ENCODE assay signal across 29 cellular contexts in genomic region chr16:58057784-58058183, GRCh38.
"Had no signal": no experiment of that assay in that cellular context is flagged by ENCODE, and none has a peak within 500 bp of the region (broad histone marks: within the 10 kb centered on the region; RNA-seq: fewer than 3 reads in every experiment).

No MANE protein-coding gene starts in this region.

- H3K4me3 Mint-ChIP-seq: stimulated activated effector memory CD8-positive, alpha-beta T cell treated with anti-CD3 and anti-CD28 coated beads, Interleukin-12 subunit alpha, Interleukin-12 subunit beta, amount 100 ng/mL, for 72 hours; stimulated activated memory B cell treated with anti-CD40 and anti-IgM and Interleukin-4, amounts not matched to agents 10 μg/mL and 1 μg/mL and 100 μg/mL, for 72 hours; stimulated activated naive B cell treated with anti-CD40 and anti-IgM and Interleukin-4, amounts not matched to agents 10 μg/mL and 1 μg/mL and 100 μg/mL, for 72 hours; stimulated activated naive CD8-positive, alpha-beta T cell treated with anti-CD3 and anti-CD28 coated beads, Interleukin-15, amount 100 ng/mL, for 72 hours; stimulated activated naive CD8-positive, alpha-beta T cell treated with anti-CD3 and anti-CD28 coated beads, Interleukin-15, Interleukin-2, amounts not matched to agents 100 ng/mL and 50 ng/mL, for 24 hours; type B pancreatic cell had no signal

- H3K9me3 Mint-ChIP-seq: stimulated activated effector memory CD8-positive, alpha-beta T cell treated with anti-CD3 and anti-CD28 coated beads, Interleukin-12 subunit alpha, Interleukin-12 subunit beta, amount 100 ng/mL, for 72 hours; stimulated activated memory B cell treated with anti-CD40 and anti-IgM and Interleukin-4, amounts not matched to agents 10 μg/mL and 1 μg/mL and 100 μg/mL, for 72 hours; stimulated activated naive B cell treated with anti-CD40 and anti-IgM and Interleukin-4, amounts not matched to agents 10 μg/mL and 1 μg/mL and 100 μg/mL, for 72 hours; stimulated activated naive CD8-positive, alpha-beta T cell treated with anti-CD3 and anti-CD28 coated beads, Interleukin-15, amount 100 ng/mL, for 72 hours; stimulated activated naive CD8-positive, alpha-beta T cell treated with anti-CD3 and anti-CD28 coated beads, Interleukin-15, Interleukin-2, amounts not matched to agents 100 ng/mL and 50 ng/mL, for 24 hours; type B pancreatic cell had no signal

- H3K27ac ChIP-seq: stomach, suprapubic skin, testis, thoracic aorta, tibial artery, tibial nerve, transverse colon, upper lobe of left lung, upper lobe of right lung, uterus, vagina had no signal

- ATAC-seq: stimulated activated effector memory CD8-positive, alpha-beta T cell treated with anti-CD3 and anti-CD28 coated beads, Interleukin-12 subunit alpha, Interleukin-12 subunit beta, amount 100 ng/mL, for 72 hours; stimulated activated memory B cell treated with anti-CD40 and anti-IgM and Interleukin-4, amounts not matched to agents 10 μg/mL and 1 μg/mL and 100 μg/mL, for 72 hours; stimulated activated naive B cell treated with anti-CD40 and anti-IgM and Interleukin-4, amounts not matched to agents 10 μg/mL and 1 μg/mL and 100 μg/mL, for 72 hours; stimulated activated naive CD8-positive, alpha-beta T cell treated with anti-CD3 and anti-CD28 coated beads, Interleukin-15, amount 100 ng/mL, for 72 hours; stimulated activated naive CD8-positive, alpha-beta T cell treated with anti-CD3 and anti-CD28 coated beads, Interleukin-15, Interleukin-2, amounts not matched to agents 100 U/mL and 50 U/mL, for 24 hours; upper lobe of right lung had no signal

- H3K27ac Mint-ChIP-seq: stimulated activated effector memory CD8-positive, alpha-beta T cell treated with anti-CD3 and anti-CD28 coated beads, Interleukin-12 subunit alpha, Interleukin-12 subunit beta, amount 100 ng/mL, for 72 hours; stimulated activated memory B cell treated with anti-CD40 and anti-IgM and Interleukin-4, amounts not matched to agents 10 μg/mL and 1 μg/mL and 100 μg/mL, for 72 hours; stimulated activated naive B cell treated with anti-CD40 and anti-IgM and Interleukin-4, amounts not matched to agents 10 μg/mL and 1 μg/mL and 100 μg/mL, for 72 hours; stimulated activated naive CD8-positive, alpha-beta T cell treated with anti-CD3 and anti-CD28 coated beads, Interleukin-15, amount 100 ng/mL, for 72 hours; stimulated activated naive CD8-positive, alpha-beta T cell treated with anti-CD3 and anti-CD28 coated beads, Interleukin-15, Interleukin-2, amounts not matched to agents 100 ng/mL and 50 ng/mL, for 24 hours; type B pancreatic cell had no signal

- H3K27me3 ChIP-seq: suprapubic skin, testis, thyroid gland, tibial nerve, transverse colon, upper lobe of left lung, upper lobe of right lung, uterus, vagina had no signal

- H3K36me3 Mint-ChIP-seq: stimulated activated memory B cell treated with anti-CD40 and anti-IgM and Interleukin-4, amounts not matched to agents 10 μg/mL and 1 μg/mL and 100 μg/mL, for 72 hours; stimulated activated naive B cell treated with anti-CD40 and anti-IgM and Interleukin-4, amounts not matched to agents 10 μg/mL and 1 μg/mL and 100 μg/mL, for 72 hours; type B pancreatic cell had no signal

- H3K9me3 ChIP-seq: stomach, suprapubic skin, testis, thoracic aorta, thyroid gland, tibial artery, tibial nerve, transverse colon, upper lobe of left lung, upper lobe of right lung, uterus, vagina had no signal

- H3K36me3 ChIP-seq: stomach, suprapubic skin, thoracic aorta, thyroid gland, tibial artery, tibial nerve, transverse colon, upper lobe of left lung, upper lobe of right lung, uterus, vagina had no signal

- FAIRE-seq: urothelium cell line had no signal

- H3K4me3 ChIP-seq: stomach, suprapubic skin, testis, thoracic aorta, thyroid gland, tibial artery, tibial nerve, transverse colon, upper lobe of left lung, upper lobe of right lung, uterus, vagina had no signal

- H3K4me1 ChIP-seq: suprapubic skin, tibial artery, tibial nerve, transverse colon, upper lobe of right lung, uterus, vagina had no signal

- DNase-seq: stimulated activated CD4-positive, alpha-beta T cell treated with anti-CD3 and anti-CD28 coated beads, Interleukin-2, amount 100 ng/mL, for 48 hours; stimulated activated CD4-positive, alpha-beta T cell treated with anti-CD3 and anti-CD28 coated beads, Interleukin-4, amount 100 ng/mL, for 1 hour; stimulated activated CD4-positive, alpha-beta T cell treated with anti-CD3 and anti-CD28 coated beads, Interleukin-4, amount 100 ng/mL, for 24 hours; stimulated activated CD4-positive, alpha-beta T cell treated with anti-CD3 and anti-CD28 coated beads, Interleukin-4, amount 100 ng/mL, for 4 hours; stimulated activated CD8-positive, alpha-beta memory T cell treated with anti-CD3 and anti-CD28 coated beads, Interleukin-4, amount 100 ng/mL, for 48 hours; stimulated activated naive B cell treated with anti-CD40 and anti-IgM and Interleukin-4, amounts not matched to agents 10 μg/mL and 1 μg/mL and 100 μg/mL, for 72 hours; stimulated activated naive CD4-positive, alpha-beta T cell; stimulated activated naive CD4-positive, alpha-beta T cell treated with Interleukin-2 at 50 U/mL for 16 hours; stimulated activated naive CD8-positive, alpha-beta T cell treated with anti-CD3 and anti-CD28 coated beads, Interleukin-15, amount 100 ng/mL, for 72 hours; stimulated activated naive CD8-positive, alpha-beta T cell treated with anti-CD3 and anti-CD28 coated beads, Interleukin-15, Interleukin-2, amounts not matched to agents 100 U/mL and 50 U/mL, for 24 hours; stomach; substantia nigra; testis; thyroid gland; tibial artery; transverse colon; trophoblast cell; upper lobe of left lung; upper lobe of right lung; uterus had no signal

- H3K4me1 Mint-ChIP-seq: stimulated activated effector memory CD8-positive, alpha-beta T cell treated with anti-CD3 and anti-CD28 coated beads, Interleukin-12 subunit alpha, Interleukin-12 subunit beta, amount 100 ng/mL, for 72 hours; stimulated activated memory B cell treated with anti-CD40 and anti-IgM and Interleukin-4, amounts not matched to agents 10 μg/mL and 1 μg/mL and 100 μg/mL, for 72 hours; stimulated activated naive B cell treated with anti-CD40 and anti-IgM and Interleukin-4, amounts not matched to agents 10 μg/mL and 1 μg/mL and 100 μg/mL, for 72 hours; stimulated activated naive CD8-positive, alpha-beta T cell treated with anti-CD3 and anti-CD28 coated beads, Interleukin-15, amount 100 ng/mL, for 72 hours had no signal

- H3K27me3 Mint-ChIP-seq: stimulated activated naive CD8-positive, alpha-beta T cell treated with anti-CD3 and anti-CD28 coated beads, Interleukin-15, amount 100 ng/mL, for 72 hours; stimulated activated naive CD8-positive, alpha-beta T cell treated with anti-CD3 and anti-CD28 coated beads, Interleukin-15, Interleukin-2, amounts not matched to agents 100 ng/mL and 50 ng/mL, for 24 hours; type B pancreatic cell had no signal
